11 cellular contexts compared by ENCODE assay signal in genomic region chr16:1377406-1378010, GRCh38. TPM values are rescaled to one million over a fixed set of nuclear protein-coding genes. Genes with fewer than 3 reads are reported as not detected.
DNase-seq lines count a peak whose midpoint lies in the region; ATAC-seq and TF ChIP-seq lines count a peak whose summit lies in the region.
"Had no signal": no experiment of that assay in that cellular context is flagged by ENCODE, and none has a peak within 500 bp of the region (broad histone marks: within the 10 kb centered on the region; RNA-seq: fewer than 3 reads in every experiment).

No MANE protein-coding gene starts in this region.

- BruUV-seq in MCF 10A (replicated peaks; lab: Mats Ljungman, UMichigan), result no TSS peak

- peak overlapping the region; percentile 86; the same call in 1 of the 2 replicates for H3K4me3 ChIP-seq in GM23338

- ATAC-seq in GM23338 (no peak), HG03196 (IDR thresholded peaks at IDR 0.05; ENCODE audit: unreplicated experiment) (no peak)
- ATAC-seq in naive thymus-derived CD8-positive, alpha-beta T cell, result no peak

- H3K27ac Mint-ChIP-seq in GM23338 (0 out of 2 replicates have a peak overlapping the region, but pooled peaks have one; percentile 18), MCF 10A (ENCODE audit: low read depth, unreplicated experiment) (no peak overlapping the region), osteocyte (ENCODE audit: unreplicated experiment) (no peak overlapping the region)
- no peak overlapping the region for H3K27ac Mint-ChIP-seq in activated T-helper 2 cell treated with anti-CD3 and anti-CD28 coated beads, Interferon-gamma antibody, Interleukin-2, Interleukin-4, amounts not matched to agents 10 μg/mL and 5 μg/mL and 100 μg/mL, durations not matched to agents 14 hours and 24 hours and 36 hours
- peak overlapping the region in 3 of 10 donors; percentile 32 to 89 (median 82) for H3K27ac Mint-ChIP-seq in naive thymus-derived CD8-positive, alpha-beta T cell

- CTCF ChIA-PET in MCF 10A (lab: Yijun Ruan, JAX), result interaction anchor here (1.4 kb wide), 1 partner anchor 14 kb away, joined by 4 read pairs; no protein-coding TSS in a partner anchor

- H3K9me2 ChIP-seq in GM23338 (ENCODE audit: insufficient read depth), result no peaks in the 10 kb centered on the region

- H3K4me2 ChIP-seq in GM23338, result peak overlapping the region; percentile 91

- no peak for TF ChIP-seq CTCF in GM23338 (conservative IDR thresholded peaks at IDR 0.05; ENCODE audit: low read depth in 2 of 2)
- no peak for TF ChIP-seq CTCF in MCF 10A (IDR thresholded peaks at IDR 0.05; ENCODE audit: unreplicated experiment)
- no peak for TF ChIP-seq CTCF in osteocyte (IDR thresholded peaks at IDR 0.05)

- H4K20me1 ChIP-seq in GM23338 (replicated peaks; ENCODE audit: insufficient read depth), result peaks cover 6% of the 10 kb centered on the region

- peaks cover 4% of the 10 kb centered on the region for H3F3A ChIP-seq in GM23338 (replicated peaks; ENCODE audit: low read depth)

- H3K9me3 Mint-ChIP-seq in GM23338, result no peaks in the 10 kb centered on the region
- H3K9me3 Mint-ChIP-seq in activated T-helper 2 cell treated with anti-CD3 and anti-CD28 coated beads, Interferon-gamma antibody, Interleukin-2, Interleukin-4, amounts not matched to agents 10 μg/mL and 5 μg/mL and 100 μg/mL, durations not matched to agents 14 hours and 24 hours and 36 hours, result no peaks in the 10 kb centered on the region
- H3K9me3 Mint-ChIP-seq in MCF 10A (ENCODE audit: unreplicated experiment), result no peaks in the 10 kb centered on the region
- H3K9me3 Mint-ChIP-seq in osteocyte (ENCODE audit: unreplicated experiment), result no peaks in the 10 kb centered on the region
- no peaks in the 10 kb centered on the region for H3K9me3 Mint-ChIP-seq in naive thymus-derived CD8-positive, alpha-beta T cell

- peaks cover 10% of the 10 kb centered on the region for H3K27me3 Mint-ChIP-seq in GM23338 (ENCODE audit: insufficient read depth, low read depth, poor library complexity)
- H3K27me3 Mint-ChIP-seq in activated T-helper 2 cell treated with anti-CD3 and anti-CD28 coated beads, Interferon-gamma antibody, Interleukin-2, Interleukin-4, amounts not matched to agents 10 μg/mL and 5 μg/mL and 100 μg/mL, durations not matched to agents 14 hours and 24 hours and 36 hours (ENCODE audit: low read depth), result no peaks in the 10 kb centered on the region
- no peaks in the 10 kb centered on the region for H3K27me3 Mint-ChIP-seq in MCF 10A (ENCODE audit: insufficient read depth, unreplicated experiment)
- no peaks in the 10 kb centered on the region for H3K27me3 Mint-ChIP-seq in osteocyte (ENCODE audit: unreplicated experiment)
- H3K27me3 Mint-ChIP-seq in naive thymus-derived CD8-positive, alpha-beta T cell, result no peaks in the 10 kb centered on the region

- intact Hi-C loops in activated T-helper 2 cell treated with anti-CD3 and anti-CD28 coated beads, Interferon-gamma antibody, Interleukin-2, Interleukin-4, amounts not matched to agents 10 μg/mL and 5 μg/mL and 100 μg/mL, durations not matched to agents 14 hours and 24 hours and 36 hours (cut with micrococcal nuclease), result loop anchor here (2.0 kb wide), 1 partner anchor 69 kb away; the partner anchor contains the start of gene UBE2I
- intact Hi-C loops in MCF 10A (cut with micrococcal nuclease), result no loop called here

- peaks cover 16% of the 10 kb centered on the region for H3K4me1 ChIP-seq in GM23338 (ENCODE audit: insufficient read depth)
- H3K4me1 ChIP-seq: parathyroid adenoma had no signal

- peak overlapping the region; percentile 90 for H3K4me3 Mint-ChIP-seq in GM23338
- H3K4me3 Mint-ChIP-seq in activated T-helper 2 cell treated with anti-CD3 and anti-CD28 coated beads, Interferon-gamma antibody, Interleukin-2, Interleukin-4, amounts not matched to agents 10 μg/mL and 5 μg/mL and 100 μg/mL, durations not matched to agents 14 hours and 24 hours and 36 hours (ENCODE audit: low read depth), result peak overlapping the region; percentile 88
- H3K4me3 Mint-ChIP-seq in MCF 10A (ENCODE audit: unreplicated experiment), result no peak overlapping the region
- no peak overlapping the region for H3K4me3 Mint-ChIP-seq in osteocyte (ENCODE audit: unreplicated experiment)
- peak overlapping the region in 3 of 10 donors; percentile 10 to 78 (median 19) for H3K4me3 Mint-ChIP-seq in naive thymus-derived CD8-positive, alpha-beta T cell

- peaks cover 16% of the 10 kb centered on the region for H3K4me1 Mint-ChIP-seq in GM23338
- H3K4me1 Mint-ChIP-seq in activated T-helper 2 cell treated with anti-CD3 and anti-CD28 coated beads, Interferon-gamma antibody, Interleukin-2, Interleukin-4, amounts not matched to agents 10 μg/mL and 5 μg/mL and 100 μg/mL, durations not matched to agents 14 hours and 24 hours and 36 hours (ENCODE audit: low read depth), result peaks cover 12% of the 10 kb centered on the region
- H3K4me1 Mint-ChIP-seq in MCF 10A (ENCODE audit: insufficient read depth, unreplicated experiment), result peaks cover 5% of the 10 kb centered on the region
- H3K4me1 Mint-ChIP-seq in osteocyte (ENCODE audit: unreplicated experiment), result peaks cover 20% of the 10 kb centered on the region
- H3K4me1 Mint-ChIP-seq in naive thymus-derived CD8-positive, alpha-beta T cell, result peaks cover 11 to 23% (median 18%) of the 10 kb centered on the region in 4 donors

- POLR2A ChIA-PET in MCF 10A (lab: Yijun Ruan, JAX), result interaction anchor here (0.8 kb wide), 1 partner anchor 26 kb away, joined by 3 read pairs; no protein-coding TSS in a partner anchor
- POLR2A ChIA-PET in naive thymus-derived CD8-positive, alpha-beta T cell (lab: Charles Lee), result no interaction called here

- DNase-seq in Ammon's horn (ENCODE audit: low spot score) (peak; percentile 71), GM23338 (ENCODE audit: low spot score) (no peak), myocyte (ENCODE audit: low read depth) (peak; percentile 32), MCF 10A (ENCODE audit: unreplicated experiment) (no peak), osteocyte (ENCODE audit: extremely low spot score, unreplicated experiment) (no peak)
- DNase-seq in activated T-helper 2 cell treated with anti-CD3 and anti-CD28 coated beads, Interferon-gamma antibody, Interleukin-2, Interleukin-4, amounts not matched to agents 10 μg/mL and 5 μg/mL and 100 μg/mL, durations not matched to agents 14 hours and 24 hours and 36 hours (ENCODE audit: low spot score), result no peak
- DNase-seq in naive thymus-derived CD8-positive, alpha-beta T cell, result no peak
- DNase-seq: kidney glomerular epithelial cell, NCI-H1694 treated with DMSO at 0.1 percent for 48 hours had no signal

- no peaks in the 10 kb centered on the region for H3K36me3 ChIP-seq in GM23338 (ENCODE audit: insufficient read depth)

- no peak overlapping the region for H3K27ac ChIP-seq in GM23338 (ENCODE audit: low read depth)
- H3K27ac ChIP-seq: parathyroid adenoma had no signal

- H3K36me3 Mint-ChIP-seq in GM23338 (ENCODE audit: low read depth) (peaks cover 5% of the 10 kb centered on the region; the same call in 1 of the 3 replicates), MCF 10A (ENCODE audit: insufficient read depth, unreplicated experiment) (peaks cover 17% of the 10 kb centered on the region), osteocyte (ENCODE audit: unreplicated experiment) (peaks cover 10% of the 10 kb centered on the region)
- peaks cover 8% of the 10 kb centered on the region for H3K36me3 Mint-ChIP-seq in activated T-helper 2 cell treated with anti-CD3 and anti-CD28 coated beads, Interferon-gamma antibody, Interleukin-2, Interleukin-4, amounts not matched to agents 10 μg/mL and 5 μg/mL and 100 μg/mL, durations not matched to agents 14 hours and 24 hours and 36 hours (ENCODE audit: low read depth)
- H3K36me3 Mint-ChIP-seq in naive thymus-derived CD8-positive, alpha-beta T cell, result peaks cover 0 to 31% (median 2%) of the 10 kb centered on the region in 3 donors

- H2AFZ ChIP-seq in GM23338, result no peak overlapping the region
- H2AFZ ChIP-seq: parathyroid adenoma had no signal

- no peaks in the 10 kb centered on the region for H3K27me3 ChIP-seq in GM23338 (ENCODE audit: insufficient read depth)

- peaks cover 25% of the 10 kb centered on the region for H3K79me2 ChIP-seq in GM23338 (replicated peaks; ENCODE audit: insufficient read depth)

RNA-seq across cellular contexts. Expression of gene GNPTG, which starts 25.8 kb away (rescaled TPM):
- 9.2 and 23.3 TPM in 2 replicates for total RNA-seq in GM23338 (2014; rRNA removed; shearing (Covaris generic))
- polyA plus RNA-seq in GM23338 (2016; fragmentation: Nextera tagmentation; extraction: Ambion mirVana), result 39.1 and 41.0 TPM in 2 replicates
- 21.3 and 24.1 TPM in 2 replicates for total RNA-seq in activated T-helper 2 cell treated with anti-CD3 and anti-CD28 coated beads, Interferon-gamma antibody, Interleukin-2, Interleukin-4, amounts not matched to agents 10 μg/mL and 5 μg/mL and 100 μg/mL, durations not matched to agents 14 hours and 24 hours and 36 hours
- total RNA-seq in myocyte (57.0 and 63.7 TPM in 2 replicates), MCF 10A (2022) (37.6 and 41.6 TPM in 2 replicates), osteocyte (92.4 and 94.3 TPM in 2 replicates)
- polyA plus RNA-seq in myocyte (2012), result 77.6 TPM
- total RNA-seq in naive thymus-derived CD8-positive, alpha-beta T cell, result 10 to 100 TPM; 56.9 to 65.2 TPM
- polyA plus RNA-seq in naive thymus-derived CD8-positive, alpha-beta T cell, result 10 to 100 TPM; 44.4 to 57.8 (median 56.6) TPM

RNA-seq across cellular contexts. Expression of gene TSR3, which starts 25.8 kb away (rescaled TPM):
- total RNA-seq in GM23338 (2014; rRNA removed; shearing (Covaris generic)), result 97.3 and 98.8 TPM in 2 replicates
- polyA plus RNA-seq in GM23338 (2016; fragmentation: Nextera tagmentation; extraction: Ambion mirVana), result 54.1 and 58.5 TPM in 2 replicates
- 64.1 and 72.9 TPM in 2 replicates for total RNA-seq in activated T-helper 2 cell treated with anti-CD3 and anti-CD28 coated beads, Interferon-gamma antibody, Interleukin-2, Interleukin-4, amounts not matched to agents 10 μg/mL and 5 μg/mL and 100 μg/mL, durations not matched to agents 14 hours and 24 hours and 36 hours
- total RNA-seq in myocyte, result 112 and 115 TPM in 2 replicates
- 87.8 TPM for polyA plus RNA-seq in myocyte (2012)
- total RNA-seq in MCF 10A (2022), result 49.6 and 58.2 TPM in 2 replicates
- 58.0 and 59.2 TPM in 2 replicates for total RNA-seq in osteocyte
- 10 to 100 TPM; 37.1 to 41.2 TPM for total RNA-seq in naive thymus-derived CD8-positive, alpha-beta T cell
- polyA plus RNA-seq in naive thymus-derived CD8-positive, alpha-beta T cell, result 10 to 100 TPM; 88.8 to 99.4 (median 96.3) TPM

RNA-seq across cellular contexts. Expression of gene UNKL, which starts 37.0 kb away (rescaled TPM):
- 24.8 and 28.7 TPM in 2 replicates for total RNA-seq in GM23338 (2014; rRNA removed; shearing (Covaris generic))
- 10.8 and 16.7 TPM in 2 replicates for polyA plus RNA-seq in GM23338 (2016; fragmentation: Nextera tagmentation; extraction: Ambion mirVana)
- total RNA-seq in activated T-helper 2 cell treated with anti-CD3 and anti-CD28 coated beads, Interferon-gamma antibody, Interleukin-2, Interleukin-4, amounts not matched to agents 10 μg/mL and 5 μg/mL and 100 μg/mL, durations not matched to agents 14 hours and 24 hours and 36 hours, result 36.3 and 44.6 TPM in 2 replicates
- total RNA-seq in myocyte (9.8 and 18.9 TPM in 2 replicates), MCF 10A (2022) (12.3 and 13.4 TPM in 2 replicates), osteocyte (28.4 and 34.4 TPM in 2 replicates)
- polyA plus RNA-seq in myocyte (2012), result 11.0 TPM
- 100 to 1,000 TPM; 125 to 151 TPM for total RNA-seq in naive thymus-derived CD8-positive, alpha-beta T cell
- 10 to 100 TPM in 1 of 3 donors, 1 to 10 TPM in 2; 8.3 to 11.0 (median 8.8) TPM for polyA plus RNA-seq in naive thymus-derived CD8-positive, alpha-beta T cell

RNA-seq across cellular contexts. Expression of gene UQCC4, which starts 43.0 kb away (rescaled TPM):
- total RNA-seq in GM23338 (2014; rRNA removed; shearing (Covaris generic)), result 14.2 and 23.9 TPM in 2 replicates
- polyA plus RNA-seq in GM23338 (2016; fragmentation: Nextera tagmentation; extraction: Ambion mirVana), result 25.8 and 27.1 TPM in 2 replicates
- 17.8 and 21.3 TPM in 2 replicates for total RNA-seq in activated T-helper 2 cell treated with anti-CD3 and anti-CD28 coated beads, Interferon-gamma antibody, Interleukin-2, Interleukin-4, amounts not matched to agents 10 μg/mL and 5 μg/mL and 100 μg/mL, durations not matched to agents 14 hours and 24 hours and 36 hours
- 17.0 and 21.4 TPM in 2 replicates for total RNA-seq in myocyte
- 16.3 TPM for polyA plus RNA-seq in myocyte (2012)
- 19.1 and 21.4 TPM in 2 replicates for total RNA-seq in MCF 10A (2022)
- total RNA-seq in osteocyte, result 9.7 and 10.1 TPM in 2 replicates
- total RNA-seq in naive thymus-derived CD8-positive, alpha-beta T cell, result 10 to 100 TPM; 10.6 to 10.8 TPM
- polyA plus RNA-seq in naive thymus-derived CD8-positive, alpha-beta T cell, result 10 to 100 TPM; 29.9 to 38.6 (median 37.6) TPM

RNA-seq across cellular contexts. Expression of gene BAIAP3, which starts 44.1 kb away (rescaled TPM):
- total RNA-seq in GM23338 (2014; rRNA removed; shearing (Covaris generic)), result 13.0 and 23.0 TPM in 2 replicates
- polyA plus RNA-seq in GM23338 (2016; fragmentation: Nextera tagmentation; extraction: Ambion mirVana), result 4.2 and 5.2 TPM in 2 replicates
- total RNA-seq in activated T-helper 2 cell treated with anti-CD3 and anti-CD28 coated beads, Interferon-gamma antibody, Interleukin-2, Interleukin-4, amounts not matched to agents 10 μg/mL and 5 μg/mL and 100 μg/mL, durations not matched to agents 14 hours and 24 hours and 36 hours, result 0.21 and 0.32 TPM in 2 replicates
- 3.6 and 7.1 TPM in 2 replicates for total RNA-seq in myocyte
- 2.0 TPM for polyA plus RNA-seq in myocyte (2012)
- 0.49 and 0.75 TPM in 2 replicates for total RNA-seq in MCF 10A (2022)
- 0.42 and 0.48 TPM in 2 replicates for total RNA-seq in osteocyte
- 1 to 10 TPM; 3.0 to 5.3 TPM for total RNA-seq in naive thymus-derived CD8-positive, alpha-beta T cell
- 1 to 10 TPM in 1 of 3 donors, under 1 TPM in 2; 0.06 to 1.5 (median 0.85) TPM for polyA plus RNA-seq in naive thymus-derived CD8-positive, alpha-beta T cell

Comparison
In these comparisons a context has a peak if more than half of its experiments do, and no peak if none do; other contexts are left out.
1. DNase-seq: peak in Ammon's horn (single experiment) and myocyte (single experiment); none in GM23338 (single experiment), activated T-helper 2 cell treated with anti-CD3 and anti-CD28 coated beads, Interferon-gamma antibody, Interleukin-2, Interleukin-4, amounts not matched to agents 10 μg/mL and 5 μg/mL and 100 μg/mL, durations not matched to agents 14 hours and 24 hours and 36 hours (single experiment), MCF 10A (single experiment), osteocyte (single experiment) and naive thymus-derived CD8-positive, alpha-beta T cell (0 of 10).
2. H3K4me3 Mint-ChIP-seq: peak in GM23338 (single experiment) and activated T-helper 2 cell treated with anti-CD3 and anti-CD28 coated beads, Interferon-gamma antibody, Interleukin-2, Interleukin-4, amounts not matched to agents 10 μg/mL and 5 μg/mL and 100 μg/mL, durations not matched to agents 14 hours and 24 hours and 36 hours (single experiment); none in MCF 10A (single experiment) and osteocyte (single experiment).